Comparison of ENCODE assay signal across 32 cellular contexts in genomic region chr4:167265231-167265630, GRCh38. TPM values are rescaled to one million over a fixed set of nuclear protein-coding genes. Genes with fewer than 3 reads are reported as not detected.
"Had no signal": no experiment of that assay in that cellular context is flagged by ENCODE, and none has a peak within 500 bp of the region (broad histone marks: within the 10 kb centered on the region; RNA-seq: fewer than 3 reads in every experiment).

No MANE protein-coding gene starts in this region.

- H3K27ac ChIP-seq: ascending aorta, breast epithelium, coronary artery, dorsolateral prefrontal cortex, esophagus squamous epithelium, heart left ventricle had no signal

- H3K9me3 ChIP-seq: ascending aorta, breast epithelium, esophagus squamous epithelium, heart left ventricle had no signal

- H3K36me3 ChIP-seq: ascending aorta, breast epithelium, esophagus squamous epithelium, heart left ventricle had no signal

- ATAC-seq: activated CD4-positive, alpha-beta T cell treated with anti-CD3 and anti-CD28 coated beads for 36 hours; activated CD8-positive, alpha-beta memory T cell treated with anti-CD3 and anti-CD28 coated beads, Interleukin-2, amount 10 ng/mL, durations not matched to agents 7 days and 5 days; activated CD8-positive, alpha-beta T cell treated with anti-CD3 and anti-CD28 coated beads, Interleukin-2, amount 10 ng/mL, durations not matched to agents 7 days and 5 days; activated naive CD4-positive, alpha-beta T cell treated with anti-CD3 and anti-CD28 coated beads, Interleukin-2, amount 50 U/mL, for 72 hours; heart left ventricle; T-helper 17 cell had no signal

- H3K27me3 ChIP-seq: ascending aorta, breast epithelium, dorsolateral prefrontal cortex, esophagus squamous epithelium, heart left ventricle had no signal

- H3K4me1 ChIP-seq: ascending aorta, breast epithelium, esophagus squamous epithelium, heart left ventricle had no signal

- DNase-seq: activated CD4-positive, alpha-beta memory T cell treated with anti-CD3 and anti-CD28 coated beads for 36 hours; activated CD4-positive, alpha-beta T cell treated with anti-CD3 and anti-CD28 coated beads for 36 hours; activated CD4-positive, alpha-beta T cell treated with anti-CD3 and anti-CD28 coated beads, Interleukin-2, amount 10 ng/mL, durations not matched to agents 24 days and 14 days; activated CD4-positive, CD25-positive, alpha-beta regulatory T cell; activated CD4-positive, CD25-positive, alpha-beta regulatory T cell treated with anti-CD3 and anti-CD28 coated beads, Interleukin-2, amount 50 U/mL, for 72 hours; activated CD8-positive, alpha-beta memory T cell treated with anti-CD3 and anti-CD28 coated beads, Interleukin-2, amount 10 ng/mL, durations not matched to agents 7 days and 5 days; activated CD8-positive, alpha-beta memory T cell treated with anti-CD3 and anti-CD28 coated beads, Interleukin-2, amount 50 U/mL, for 4 hours; activated CD8-positive, alpha-beta T cell treated with anti-CD3 and anti-CD28 coated beads, Interleukin-2, amount 10 ng/mL, durations not matched to agents 7 days and 5 days; activated effector memory CD4-positive, alpha-beta T cell treated with anti-CD3 and anti-CD28 coated beads, Interleukin-2, amount 50 U/mL, for 16 hours; activated naive CD4-positive, alpha-beta T cell; activated naive CD4-positive, alpha-beta T cell treated with anti-CD3 and anti-CD28 coated beads, Interleukin-2, amount 10 ng/mL, durations not matched to agents 7 days and 5 days; activated naive CD8-positive, alpha-beta T cell treated with anti-CD3 and anti-CD28 coated beads, Interleukin-2, amount 10 ng/mL, durations not matched to agents 7 days and 5 days; activated T-cell treated with anti-CD3 and anti-CD28 coated beads, Interleukin-2, amount 50 U/mL, for 1 hour; activated T-cell treated with anti-CD3 and anti-CD28 coated beads, Interleukin-2, amount 50 U/mL, for 48 hours; dorsolateral prefrontal cortex; effector memory CD4-positive, alpha-beta T cell; endodermal cell; esophagus squamous epithelium; glutamatergic neuron; heart left ventricle; T-helper 1 cell; T-helper 17 cell; T1000 had no signal

- H3K4me3 ChIP-seq: ascending aorta, breast epithelium, coronary artery, dorsolateral prefrontal cortex, esophagus squamous epithelium, heart left ventricle had no signal

RNA-seq across cellular contexts. Expression of gene SPOCK3, which starts 30.9 kb away (rescaled TPM):
- total RNA-seq: activated CD4-positive, alpha-beta memory T cell treated with anti-CD3 and anti-CD28 coated beads for 36 hours; activated CD4-positive, alpha-beta T cell treated with anti-CD3 and anti-CD28 coated beads for 36 hours; activated CD4-positive, alpha-beta T cell treated with anti-CD3 and anti-CD28 coated beads, Interleukin-2, amount 10 ng/mL, durations not matched to agents 24 days and 14 days; activated CD8-positive, alpha-beta memory T cell treated with anti-CD3 and anti-CD28 coated beads for 36 hours; activated CD8-positive, alpha-beta memory T cell treated with anti-CD3 and anti-CD28 coated beads, Interleukin-2, amount 10 ng/mL, durations not matched to agents 7 days and 5 days; activated CD8-positive, alpha-beta T cell treated with anti-CD3 and anti-CD28 coated beads, Interleukin-2, amount 10 ng/mL, durations not matched to agents 7 days and 5 days; activated naive CD4-positive, alpha-beta T cell treated with anti-CD3 and anti-CD28 coated beads, Interleukin-2, amount 50 U/mL, for 72 hours; activated naive CD8-positive, alpha-beta T cell treated with anti-CD3 and anti-CD28 coated beads, Interleukin-2, amount 10 ng/mL, durations not matched to agents 7 days and 5 days; activated T-helper 1 cell treated with anti-CD3 and anti-CD28 coated beads, Interleukin-12 subunit alpha, Interleukin-12 subunit beta, Interleukin-2, Interleukin-4 antibody, amounts not matched to agents 30 ng/mL and 10 ng/mL and 1 ng/mL, durations not matched to agents 14 hours and 24 hours and 36 hours; activated T-helper 2 cell treated with anti-CD3 and anti-CD28 coated beads, Interferon-gamma antibody, Interleukin-2, Interleukin-4, amounts not matched to agents 10 μg/mL and 5 μg/mL and 100 μg/mL, durations not matched to agents 14 hours and 24 hours and 36 hours; ascending aorta; cardiac septum; esophagus squamous epithelium; fibroblast of villous mesenchyme; T-helper 17 cell had no signal
